ENCODE assay signal across 22 cellular contexts in the genomic region with DNA sequence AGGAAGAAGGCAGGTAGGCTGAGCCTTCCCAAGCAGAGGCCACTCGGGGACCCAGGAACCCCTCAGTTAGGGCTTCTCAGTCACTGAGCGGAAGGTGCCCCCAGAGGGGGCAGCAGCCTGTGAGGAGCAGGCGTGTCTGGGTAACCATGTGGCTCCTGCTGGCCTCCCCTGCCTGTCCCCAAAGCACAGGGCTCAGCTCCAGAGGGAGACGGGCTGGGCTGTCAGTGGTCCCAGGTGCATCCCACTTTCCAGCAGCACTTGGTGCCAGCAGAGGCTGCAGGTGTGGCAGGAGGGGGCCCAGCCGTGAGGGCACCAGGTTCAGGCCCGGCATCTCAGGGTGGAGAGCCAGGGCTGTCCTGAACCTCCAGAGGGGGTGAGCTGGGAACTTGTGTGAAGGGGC. TPM values are rescaled to one million over a fixed set of nuclear protein-coding genes. Genes with fewer than 3 reads are reported as not detected.
"Had no signal": no experiment of that assay in that cellular context is flagged by ENCODE, and none has a peak within 500 bp of the region (broad histone marks: within the 10 kb centered on the region; RNA-seq: fewer than 3 reads in every experiment).

No MANE protein-coding gene starts in this region.

- H3K36me3 Mint-ChIP-seq: natural killer cell had no signal

- ATAC-seq: activated T-cell treated with anti-CD3 and anti-CD28 coated beads, Interleukin-2, amount 50 U/mL, for 72 hours; esophagus mucosa; left ventricle myocardium superior; natural killer cell had no signal

- DNase-seq: activated CD4-positive, alpha-beta T cell treated with anti-CD3 and anti-CD28 coated beads, Interleukin-2, amount 50 U/mL, for 1 hour; activated CD4-positive, CD25-positive, alpha-beta regulatory T cell treated with anti-CD3 and anti-CD28 coated beads, Interleukin-2, amount 50 U/mL, for 72 hours; activated CD8-positive, alpha-beta memory T cell treated with anti-CD3 and anti-CD28 coated beads, Interleukin-2, amount 50 U/mL, for 4 hours; activated effector memory CD4-positive, alpha-beta T cell treated with Interleukin-2 at 50 U/mL for 16 hours; activated naive CD8-positive, alpha-beta T cell treated with anti-CD3 and anti-CD28 coated beads for 36 hours; activated T-cell treated with anti-CD3 and anti-CD28 coated beads, Interleukin-2, amount 50 U/mL, for 72 hours; central memory CD4-positive, alpha-beta T cell; effector memory CD4-positive, alpha-beta T cell; foreskin melanocyte; left ventricle myocardium superior; mammary epithelial cell; midbrain; natural killer cell; retina; stimulated activated CD4-positive, alpha-beta T cell treated with anti-CD3 and anti-CD28 coated beads, Interleukin-2, amount 100 ng/mL, for 48 hours; stimulated activated CD8-positive, alpha-beta memory T cell treated with anti-CD3 and anti-CD28 coated beads, Interleukin-4, amount 100 ng/mL, for 48 hours; stimulated activated naive CD4-positive, alpha-beta T cell; testis had no signal

- H3K27ac ChIP-seq: testis, upper lobe of left lung, VCaP had no signal

- H3K4me3 ChIP-seq: testis, upper lobe of left lung had no signal

- H3K27me3 Mint-ChIP-seq: activated naive CD8-positive, alpha-beta T cell treated with anti-CD3 and anti-CD28 coated beads for 36 hours; progenitor cell of endocrine pancreas had no signal

- H3K9me3 Mint-ChIP-seq: activated naive CD8-positive, alpha-beta T cell treated with anti-CD3 and anti-CD28 coated beads for 36 hours; activated T-cell treated with anti-CD3 and anti-CD28 coated beads, Interleukin-2, amount 50 U/mL, for 72 hours; natural killer cell had no signal

- H3K9me3 ChIP-seq: testis, upper lobe of left lung had no signal

- H3K4me3 Mint-ChIP-seq: activated naive CD8-positive, alpha-beta T cell treated with anti-CD3 and anti-CD28 coated beads for 36 hours; activated T-cell treated with anti-CD3 and anti-CD28 coated beads, Interleukin-2, amount 50 U/mL, for 72 hours; natural killer cell had no signal

- H3K4me1 Mint-ChIP-seq: activated naive CD8-positive, alpha-beta T cell treated with anti-CD3 and anti-CD28 coated beads for 36 hours; natural killer cell had no signal

- H3K27ac Mint-ChIP-seq: activated naive CD8-positive, alpha-beta T cell treated with anti-CD3 and anti-CD28 coated beads for 36 hours; activated T-cell treated with anti-CD3 and anti-CD28 coated beads, Interleukin-2, amount 50 U/mL, for 72 hours; natural killer cell; progenitor cell of endocrine pancreas had no signal

- H3K4me1 ChIP-seq: testis had no signal

- H3K27me3 ChIP-seq: testis, upper lobe of left lung had no signal

RNA-seq across cellular contexts. Expression of a gene that starts 49.1 kb away (rescaled TPM):
- total RNA-seq: activated naive CD8-positive, alpha-beta T cell treated with anti-CD3 and anti-CD28 coated beads for 36 hours; natural killer cell had no signal
